ENCODE assay signal across 14 cellular contexts in the genomic region with DNA sequence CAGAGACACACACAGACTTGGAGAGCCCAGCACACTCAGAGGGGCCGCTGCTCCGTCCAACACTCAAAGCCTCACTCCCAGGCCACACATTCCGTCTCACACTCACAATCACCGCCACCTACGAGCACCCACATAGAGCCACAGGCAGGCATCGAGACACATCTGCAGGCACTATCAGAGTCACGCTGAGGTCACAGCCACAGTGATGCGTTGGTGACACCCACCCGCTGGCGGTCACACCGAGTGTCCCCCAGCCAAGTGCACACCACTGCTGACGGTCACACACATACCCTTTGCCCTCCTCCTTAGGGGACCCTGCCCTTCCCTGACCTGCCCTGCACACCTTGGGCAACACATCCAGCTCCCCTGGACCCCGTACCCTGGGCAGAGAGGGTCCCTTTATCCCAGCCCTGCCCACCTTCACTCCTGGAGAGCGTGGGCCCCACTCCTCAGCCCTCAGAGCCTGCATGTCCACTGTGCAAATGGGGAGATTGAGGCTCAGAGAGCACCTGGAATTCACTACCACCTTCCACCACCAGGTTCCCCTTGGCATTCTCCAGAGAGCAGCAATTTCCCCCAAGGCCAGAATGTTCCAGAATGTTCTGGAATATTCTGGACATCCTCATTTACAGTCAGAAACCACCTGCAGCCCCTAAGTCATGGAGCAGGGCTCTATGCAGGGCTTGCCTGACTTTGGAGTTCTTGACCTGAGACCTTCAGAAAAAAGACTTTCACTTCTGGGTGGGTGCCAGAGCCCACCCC. TPM values are rescaled to one million over a fixed set of nuclear protein-coding genes. Genes with fewer than 3 reads are reported as not detected.
A peak's percentile ranks its signal among the peaks of the same experiment; 100 is the strongest.
DNase-seq lines count a peak whose midpoint lies in the region; ATAC-seq and TF ChIP-seq lines count a peak whose summit lies in the region.
"Had no signal": no experiment of that assay in that cellular context is flagged by ENCODE, and none has a peak within 500 bp of the region (broad histone marks: within the 10 kb centered on the region; RNA-seq: fewer than 3 reads in every experiment).

No MANE protein-coding gene starts in this region.

- POLR2A ChIA-PET in WTC11 (lab: Charles Lee): no interaction called here

- H3K36me3 Mint-ChIP-seq in CD14-positive monocyte: no peaks in the 10 kb centered on the region
- no peaks in the 10 kb centered on the region for H3K36me3 Mint-ChIP-seq in WTC11
- H3K36me3 Mint-ChIP-seq in immature natural killer cell: no peaks in the 10 kb centered on the region
- H3K36me3 Mint-ChIP-seq: T-cell had no signal

- DNase-seq in CD14-positive monocyte (ENCODE audit: low spot score) (no peak), WTC11 (ENCODE audit: low spot score) (no peak), immature natural killer cell (peak; percentile 49 to 79 (median 70)), AML-193 (lab: John Stamatoyannopoulos, UW) (no peak), NCI-H1048 (lab: John Stamatoyannopoulos, UW) (no peak)
- DNase-seq: activated CD4-positive, alpha-beta T cell treated with anti-CD3 and anti-CD28 coated beads, Interleukin-2, amount 50 U/mL, for 1 hour; activated gamma-delta T cell treated with Interleukin-2 at 50 U/mL for 16 hours; MG63; small intestine had no signal

- H3K27me3 Mint-ChIP-seq in CD14-positive monocyte (ENCODE audit: low read depth in 3 of 3): peaks cover 1 to 4% (median 2%) of the 10 kb centered on the region in 3 donors
- peaks cover 9% of the 10 kb centered on the region for H3K27me3 Mint-ChIP-seq in WTC11 (ENCODE audit: low read depth)
- peaks cover 7 to 14% (median 13%) of the 10 kb centered on the region in 3 donors for H3K27me3 Mint-ChIP-seq in immature natural killer cell (ENCODE audit: low read depth in 3 of 3)

- no peaks in the 10 kb centered on the region for H3K9me3 Mint-ChIP-seq in CD14-positive monocyte
- H3K9me3 Mint-ChIP-seq in WTC11: no peaks in the 10 kb centered on the region
- no peaks in the 10 kb centered on the region for H3K9me3 Mint-ChIP-seq in immature natural killer cell
- H3K9me3 Mint-ChIP-seq: T-cell had no signal

- no peak overlapping the region for H3K4me3 Mint-ChIP-seq in CD14-positive monocyte
- H3K4me3 Mint-ChIP-seq in WTC11: no peak overlapping the region
- peak overlapping the region; percentile 47 to 88 (median 76) for H3K4me3 Mint-ChIP-seq in immature natural killer cell
- H3K4me3 Mint-ChIP-seq: T-cell had no signal

- intact Hi-C loops in CD14-positive monocyte (cut with micrococcal nuclease): no loop called here

- H3K27ac Mint-ChIP-seq in CD14-positive monocyte (peak overlapping the region in 1 of 7 donors; percentile 46), WTC11 (0 out of 2 replicates have a peak overlapping the region, but pooled peaks have one; percentile 11), immature natural killer cell (peak overlapping the region; percentile 83 to 99 (median 96))
- H3K27ac Mint-ChIP-seq: T-cell had no signal

- ATAC-seq in WTC11 (no peak), GM18505 (IDR thresholded peaks at IDR 0.05; ENCODE audit: unreplicated experiment) (no peak)
- ATAC-seq: T-cell had no signal

- H3K4me1 Mint-ChIP-seq in CD14-positive monocyte: no peaks in the 10 kb centered on the region
- H3K4me1 Mint-ChIP-seq in WTC11: no peaks in the 10 kb centered on the region
- peaks cover 18 to 21% of the 10 kb centered on the region in 2 donors for H3K4me1 Mint-ChIP-seq in immature natural killer cell
- H3K4me1 Mint-ChIP-seq: T-cell had no signal

- TF ChIP-seq CTCF in CD14-positive monocyte (IDR thresholded peaks at IDR 0.05) (peak; percentile 16), WTC11 (IDR thresholded peaks at IDR 0.05) (no peak)

- CTCF ChIA-PET in WTC11 (lab: Charles Lee): interaction anchor here (0.6 to 0.7 kb wide), 2 partner anchors 37 to 61 kb away, joined by 3 to 5 read pairs; no protein-coding TSS in a partner anchor

- TF ChIP-seq POLR2A in GM18505 (IDR thresholded peaks at IDR 0.05; ENCODE audit: borderline replicate concordance, extremely low read depth, insufficient read depth, insufficient read length): no peak

TF ChIP-seq in WTC11, 78 proteins besides CTCF, POLR2A, EP300 and RAD21:
- TF ChIP-seq, protein P1, sequence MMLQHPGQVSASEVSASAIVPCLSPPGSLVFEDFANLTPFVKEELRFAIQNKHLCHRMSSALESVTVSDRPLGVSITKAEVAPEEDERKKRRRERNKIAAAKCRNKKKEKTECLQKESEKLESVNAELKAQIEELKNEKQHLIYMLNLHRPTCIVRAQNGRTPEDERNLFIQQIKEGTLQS (CRISPR knock-in tag; conservative IDR thresholded peaks at IDR 0.05): peak; percentile 65; the same call in 1 of the 2 replicates
- TF ChIP-seq, protein P2, sequence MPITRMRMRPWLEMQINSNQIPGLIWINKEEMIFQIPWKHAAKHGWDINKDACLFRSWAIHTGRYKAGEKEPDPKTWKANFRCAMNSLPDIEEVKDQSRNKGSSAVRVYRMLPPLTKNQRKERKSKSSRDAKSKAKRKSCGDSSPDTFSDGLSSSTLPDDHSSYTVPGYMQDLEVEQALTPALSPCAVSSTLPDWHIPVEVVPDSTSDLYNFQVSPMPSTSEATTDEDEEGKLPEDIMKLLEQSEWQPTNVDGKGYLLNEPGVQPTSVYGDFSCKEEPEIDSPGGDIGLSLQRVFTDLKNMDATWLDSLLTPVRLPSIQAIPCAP (CRISPR knock-in tag; IDR thresholded peaks at IDR 0.05): no peak

RNA-seq across cellular contexts. Expression of a gene that starts 5.4 kb away (rescaled TPM):
- polyA plus RNA-seq in CD14-positive monocyte (not detected), immature natural killer cell (not detected)
- 0.16 to 0.23 TPM (median 0.17 TPM) in 3 replicates for total RNA-seq in WTC11 (2021)
- total RNA-seq: cerebellum, fibroblast of lung had no signal
- polyA plus RNA-seq: BJ, fibroblast of lung, small intestine had no signal

RNA-seq across cellular contexts. Expression of a gene that starts 13.7 kb away (rescaled TPM):
- not detected for polyA plus RNA-seq in CD14-positive monocyte
- total RNA-seq in WTC11 (2021): 0.23 to 0.62 TPM (median 0.48 TPM) in 3 replicates
- polyA plus RNA-seq in immature natural killer cell: not detected
- total RNA-seq: fibroblast of lung had no signal
- polyA plus RNA-seq: BJ, fibroblast of lung had no signal

RNA-seq across cellular contexts. Expression of a gene that starts 25.4 kb away (rescaled TPM):
- not detected for polyA plus RNA-seq in CD14-positive monocyte
- total RNA-seq in WTC11 (2021): not detected in 3 replicates
- polyA plus RNA-seq in immature natural killer cell: not detected
- total RNA-seq: cerebellum, fibroblast of lung had no signal
- polyA plus RNA-seq: BJ, fibroblast of lung had no signal

RNA-seq across cellular contexts. Expression of a gene that starts 38.7 kb away (rescaled TPM):
- polyA plus RNA-seq in CD14-positive monocyte (100 to 1,000 TPM; 396 to 552 TPM), immature natural killer cell (100 to 1,000 TPM; 329 to 666 (median 378) TPM)
- 260 to 261 TPM (median 260 TPM) in 3 replicates for total RNA-seq in WTC11 (2021)

RNA-seq across cellular contexts. Expression of a gene that starts 39.8 kb away (rescaled TPM):
- 1 to 10 TPM; 3.1 to 4.3 TPM for polyA plus RNA-seq in CD14-positive monocyte
- 2.5 to 3.3 TPM (median 3.3 TPM) in 3 replicates for total RNA-seq in WTC11 (2021)
- polyA plus RNA-seq in immature natural killer cell: 1 to 10 TPM; 2.2 to 6.5 (median 5.2) TPM

Comparison
In these comparisons a context has a peak if more than half of its experiments do, and no peak if none do; other contexts are left out.
1. DNase-seq: peak in immature natural killer cell (3 of 3); none in CD14-positive monocyte (single experiment), WTC11 (single experiment), AML-193 (0 of 2) and NCI-H1048 (single experiment).
2. H3K4me3 Mint-ChIP-seq: peak in immature natural killer cell (5 of 5); none in CD14-positive monocyte (0 of 2) and WTC11 (single experiment).